ENCODE assay signal across 1 cellular context in the genomic region with DNA sequence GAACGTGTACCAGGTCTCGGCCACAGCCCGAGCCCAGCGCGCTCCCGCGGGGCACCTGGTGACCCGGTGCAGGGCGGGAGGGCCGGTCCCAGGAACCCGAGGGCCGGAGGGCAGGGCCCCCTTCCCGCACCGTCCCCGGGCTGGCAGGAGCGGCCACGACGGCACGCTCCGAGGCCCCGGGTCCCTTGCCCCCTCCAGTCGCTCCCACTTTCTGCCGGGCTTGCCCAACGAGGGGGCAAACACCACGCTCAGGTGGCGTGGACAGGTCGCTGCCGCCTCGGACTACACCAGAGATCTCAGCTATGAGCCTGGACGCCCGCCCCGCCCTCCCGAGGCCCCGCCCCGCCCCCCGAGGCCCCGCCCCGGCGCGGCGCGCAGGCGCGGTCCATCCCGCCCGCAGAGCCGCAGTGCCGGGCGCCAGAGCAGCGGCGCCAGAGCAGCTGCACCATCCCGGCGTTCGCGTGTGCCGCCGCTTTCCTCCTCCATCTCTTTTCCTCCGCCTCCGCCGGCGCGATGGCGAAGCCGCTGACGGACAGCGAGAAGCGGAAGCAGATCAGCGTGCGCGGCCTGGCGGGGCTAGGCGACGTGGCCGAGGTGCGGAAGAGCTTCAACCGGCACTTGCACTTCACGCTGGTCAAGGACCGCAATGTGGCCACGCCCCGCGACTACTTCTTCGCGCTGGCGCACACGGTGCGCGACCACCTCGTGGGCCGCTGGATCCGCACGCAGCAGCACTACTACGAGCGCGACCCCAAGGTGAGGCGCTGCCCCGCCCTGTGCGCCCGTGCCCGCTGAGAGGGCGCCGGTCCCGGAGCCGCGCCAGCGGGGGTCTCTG.
TF ChIP-seq lines count a peak whose summit lies in the region.

A gene (plus strand): TSS at position 420 of the 835 bp plus-strand sequence. CDS start 94 bp downstream, at position 514.

TF ChIP-seq in HepG2, 621 proteins besides CTCF, POLR2A, EP300 and RAD21 (continued from another document and continues in another):
- TF ChIP-seq, protein P1, sequence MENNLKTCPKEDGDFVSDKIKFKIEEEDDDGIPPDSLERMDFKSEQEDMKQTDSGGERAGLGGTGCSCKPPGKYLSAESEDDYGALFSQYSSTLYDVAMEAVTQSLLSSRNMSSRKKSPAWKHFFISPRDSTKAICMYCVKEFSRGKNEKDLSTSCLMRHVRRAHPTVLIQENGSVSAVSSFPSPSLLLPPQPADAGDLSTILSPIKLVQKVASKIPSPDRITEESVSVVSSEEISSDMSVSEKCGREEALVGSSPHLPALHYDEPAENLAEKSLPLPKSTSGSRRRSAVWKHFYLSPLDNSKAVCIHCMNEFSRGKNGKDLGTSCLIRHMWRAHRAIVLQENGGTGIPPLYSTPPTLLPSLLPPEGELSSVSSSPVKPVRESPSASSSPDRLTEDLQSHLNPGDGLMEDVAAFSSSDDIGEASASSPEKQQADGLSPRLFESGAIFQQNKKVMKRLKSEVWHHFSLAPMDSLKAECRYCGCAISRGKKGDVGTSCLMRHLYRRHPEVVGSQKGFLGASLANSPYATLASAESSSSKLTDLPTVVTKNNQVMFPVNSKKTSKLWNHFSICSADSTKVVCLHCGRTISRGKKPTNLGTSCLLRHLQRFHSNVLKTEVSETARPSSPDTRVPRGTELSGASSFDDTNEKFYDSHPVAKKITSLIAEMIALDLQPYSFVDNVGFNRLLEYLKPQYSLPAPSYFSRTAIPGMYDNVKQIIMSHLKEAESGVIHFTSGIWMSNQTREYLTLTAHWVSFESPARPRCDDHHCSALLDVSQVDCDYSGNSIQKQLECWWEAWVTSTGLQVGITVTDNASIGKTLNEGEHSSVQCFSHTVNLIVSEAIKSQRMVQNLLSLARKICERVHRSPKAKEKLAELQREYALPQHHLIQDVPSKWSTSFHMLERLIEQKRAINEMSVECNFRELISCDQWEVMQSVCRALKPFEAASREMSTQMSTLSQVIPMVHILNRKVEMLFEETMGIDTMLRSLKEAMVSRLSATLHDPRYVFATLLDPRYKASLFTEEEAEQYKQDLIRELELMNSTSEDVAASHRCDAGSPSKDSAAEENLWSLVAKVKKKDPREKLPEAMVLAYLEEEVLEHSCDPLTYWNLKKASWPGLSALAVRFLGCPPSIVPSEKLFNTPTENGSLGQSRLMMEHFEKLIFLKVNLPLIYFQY (CRISPR knock-in tag; IDR thresholded peaks at IDR 0.05; ENCODE audit: borderline replicate concordance): peak; percentile 69; the same call in 1 of the 2 replicates
- TF ChIP-seq, protein P2, sequence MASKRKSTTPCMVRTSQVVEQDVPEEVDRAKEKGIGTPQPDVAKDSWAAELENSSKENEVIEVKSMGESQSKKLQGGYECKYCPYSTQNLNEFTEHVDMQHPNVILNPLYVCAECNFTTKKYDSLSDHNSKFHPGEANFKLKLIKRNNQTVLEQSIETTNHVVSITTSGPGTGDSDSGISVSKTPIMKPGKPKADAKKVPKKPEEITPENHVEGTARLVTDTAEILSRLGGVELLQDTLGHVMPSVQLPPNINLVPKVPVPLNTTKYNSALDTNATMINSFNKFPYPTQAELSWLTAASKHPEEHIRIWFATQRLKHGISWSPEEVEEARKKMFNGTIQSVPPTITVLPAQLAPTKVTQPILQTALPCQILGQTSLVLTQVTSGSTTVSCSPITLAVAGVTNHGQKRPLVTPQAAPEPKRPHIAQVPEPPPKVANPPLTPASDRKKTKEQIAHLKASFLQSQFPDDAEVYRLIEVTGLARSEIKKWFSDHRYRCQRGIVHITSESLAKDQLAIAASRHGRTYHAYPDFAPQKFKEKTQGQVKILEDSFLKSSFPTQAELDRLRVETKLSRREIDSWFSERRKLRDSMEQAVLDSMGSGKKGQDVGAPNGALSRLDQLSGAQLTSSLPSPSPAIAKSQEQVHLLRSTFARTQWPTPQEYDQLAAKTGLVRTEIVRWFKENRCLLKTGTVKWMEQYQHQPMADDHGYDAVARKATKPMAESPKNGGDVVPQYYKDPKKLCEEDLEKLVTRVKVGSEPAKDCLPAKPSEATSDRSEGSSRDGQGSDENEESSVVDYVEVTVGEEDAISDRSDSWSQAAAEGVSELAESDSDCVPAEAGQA (IDR thresholded peaks at IDR 0.05; ENCODE audit: low read depth): no peak; the same call in 1 of the 2 replicates
- TF ChIP-seq, protein P2 (CRISPR knock-in tag; IDR thresholded peaks at IDR 0.05; ENCODE audit: borderline replicate concordance): no peak; the same call in 1 of the 2 replicates
- TF ChIP-seq GTF2F1 (IDR thresholded peaks at IDR 0.05; ENCODE audit: low read length) (no peak), HNRNPH1 (optimal IDR thresholded peaks at IDR 0.05; ENCODE audit: low read depth, low read length) (no peak), SP2 (CRISPR knock-in tag; IDR thresholded peaks at IDR 0.05) (peak; percentile 11), BHLHE40 (IDR thresholded peaks at IDR 0.05; ENCODE audit: low read length) (peak; percentile 32; the same call in 1 of the 2 replicates), TRIM24 (CRISPR knock-in tag; IDR thresholded peaks at IDR 0.05) (no peak), ERF (CRISPR knock-in tag; IDR thresholded peaks at IDR 0.05) (peak; percentile 94), CHD4 (IDR thresholded peaks at IDR 0.05; ENCODE audit: borderline replicate concordance, low read length) (no peak), ZNF263 (CRISPR knock-in tag; IDR thresholded peaks at IDR 0.05) (peak; percentile 48), NFE2L1 (CRISPR knock-in tag; IDR thresholded peaks at IDR 0.05; ENCODE audit: borderline replicate concordance) (no peak), ZNF839 (CRISPR knock-in tag; IDR thresholded peaks at IDR 0.05; ENCODE audit: borderline replicate concordance) (peak; percentile 97), ZZZ3 (CRISPR knock-in tag; IDR thresholded peaks at IDR 0.05; ENCODE audit: borderline replicate concordance) (peak; percentile 83; the same call in 1 of the 2 replicates), YEATS2 (CRISPR knock-in tag; IDR thresholded peaks at IDR 0.05; ENCODE audit: borderline replicate concordance) (peak; percentile 86), RFX3 (CRISPR knock-in tag; IDR thresholded peaks at IDR 0.05) (peak; percentile 28; the same call in 1 of the 2 replicates), ZNF205 (CRISPR knock-in tag; IDR thresholded peaks at IDR 0.05) (peak; percentile 73), PCBP1 (IDR thresholded peaks at IDR 0.05; ENCODE audit: borderline replicate concordance, low read depth, low read length) (peak; percentile 29; the same call in 1 of the 2 replicates), DPF2 (CRISPR knock-in tag; IDR thresholded peaks at IDR 0.05; ENCODE audit: borderline replicate concordance, low read depth) (peak; percentile 18; the same call in 1 of the 2 replicates), ELF1 (CRISPR knock-in tag; IDR thresholded peaks at IDR 0.05) (peak; percentile 88), NR2F6 (IDR thresholded peaks at IDR 0.05) (no peak), NR2F6 (CRISPR knock-in tag; IDR thresholded peaks at IDR 0.05) (peak; percentile 9; the same call in 1 of the 2 replicates), ADNP (CRISPR knock-in tag; IDR thresholded peaks at IDR 0.05) (0 out of 2 replicates have a peak, but pooled peaks have one; percentile 25)
- TF ChIP-seq, protein P3, sequence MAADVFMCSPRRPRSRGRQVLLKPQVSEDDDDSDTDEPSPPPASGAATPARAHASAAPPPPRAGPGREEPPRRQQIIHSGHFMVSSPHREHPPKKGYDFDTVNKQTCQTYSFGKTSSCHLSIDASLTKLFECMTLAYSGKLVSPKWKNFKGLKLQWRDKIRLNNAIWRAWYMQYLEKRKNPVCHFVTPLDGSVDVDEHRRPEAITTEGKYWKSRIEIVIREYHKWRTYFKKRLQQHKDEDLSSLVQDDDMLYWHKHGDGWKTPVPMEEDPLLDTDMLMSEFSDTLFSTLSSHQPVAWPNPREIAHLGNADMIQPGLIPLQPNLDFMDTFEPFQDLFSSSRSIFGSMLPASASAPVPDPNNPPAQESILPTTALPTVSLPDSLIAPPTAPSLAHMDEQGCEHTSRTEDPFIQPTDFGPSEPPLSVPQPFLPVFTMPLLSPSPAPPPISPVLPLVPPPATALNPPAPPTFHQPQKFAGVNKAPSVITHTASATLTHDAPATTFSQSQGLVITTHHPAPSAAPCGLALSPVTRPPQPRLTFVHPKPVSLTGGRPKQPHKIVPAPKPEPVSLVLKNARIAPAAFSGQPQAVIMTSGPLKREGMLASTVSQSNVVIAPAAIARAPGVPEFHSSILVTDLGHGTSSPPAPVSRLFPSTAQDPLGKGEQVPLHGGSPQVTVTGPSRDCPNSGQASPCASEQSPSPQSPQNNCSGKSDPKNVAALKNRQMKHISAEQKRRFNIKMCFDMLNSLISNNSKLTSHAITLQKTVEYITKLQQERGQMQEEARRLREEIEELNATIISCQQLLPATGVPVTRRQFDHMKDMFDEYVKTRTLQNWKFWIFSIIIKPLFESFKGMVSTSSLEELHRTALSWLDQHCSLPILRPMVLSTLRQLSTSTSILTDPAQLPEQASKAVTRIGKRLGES (CRISPR knock-in tag; IDR thresholded peaks at IDR 0.05; ENCODE audit: borderline replicate concordance): peak; percentile 7; the same call in 1 of the 2 replicates
- TF ChIP-seq, protein P4, sequence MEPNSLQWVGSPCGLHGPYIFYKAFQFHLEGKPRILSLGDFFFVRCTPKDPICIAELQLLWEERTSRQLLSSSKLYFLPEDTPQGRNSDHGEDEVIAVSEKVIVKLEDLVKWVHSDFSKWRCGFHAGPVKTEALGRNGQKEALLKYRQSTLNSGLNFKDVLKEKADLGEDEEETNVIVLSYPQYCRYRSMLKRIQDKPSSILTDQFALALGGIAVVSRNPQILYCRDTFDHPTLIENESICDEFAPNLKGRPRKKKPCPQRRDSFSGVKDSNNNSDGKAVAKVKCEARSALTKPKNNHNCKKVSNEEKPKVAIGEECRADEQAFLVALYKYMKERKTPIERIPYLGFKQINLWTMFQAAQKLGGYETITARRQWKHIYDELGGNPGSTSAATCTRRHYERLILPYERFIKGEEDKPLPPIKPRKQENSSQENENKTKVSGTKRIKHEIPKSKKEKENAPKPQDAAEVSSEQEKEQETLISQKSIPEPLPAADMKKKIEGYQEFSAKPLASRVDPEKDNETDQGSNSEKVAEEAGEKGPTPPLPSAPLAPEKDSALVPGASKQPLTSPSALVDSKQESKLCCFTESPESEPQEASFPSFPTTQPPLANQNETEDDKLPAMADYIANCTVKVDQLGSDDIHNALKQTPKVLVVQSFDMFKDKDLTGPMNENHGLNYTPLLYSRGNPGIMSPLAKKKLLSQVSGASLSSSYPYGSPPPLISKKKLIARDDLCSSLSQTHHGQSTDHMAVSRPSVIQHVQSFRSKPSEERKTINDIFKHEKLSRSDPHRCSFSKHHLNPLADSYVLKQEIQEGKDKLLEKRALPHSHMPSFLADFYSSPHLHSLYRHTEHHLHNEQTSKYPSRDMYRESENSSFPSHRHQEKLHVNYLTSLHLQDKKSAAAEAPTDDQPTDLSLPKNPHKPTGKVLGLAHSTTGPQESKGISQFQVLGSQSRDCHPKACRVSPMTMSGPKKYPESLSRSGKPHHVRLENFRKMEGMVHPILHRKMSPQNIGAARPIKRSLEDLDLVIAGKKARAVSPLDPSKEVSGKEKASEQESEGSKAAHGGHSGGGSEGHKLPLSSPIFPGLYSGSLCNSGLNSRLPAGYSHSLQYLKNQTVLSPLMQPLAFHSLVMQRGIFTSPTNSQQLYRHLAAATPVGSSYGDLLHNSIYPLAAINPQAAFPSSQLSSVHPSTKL (CRISPR knock-in tag; IDR thresholded peaks at IDR 0.05): peak; percentile 82
- TF ChIP-seq, protein P5, sequence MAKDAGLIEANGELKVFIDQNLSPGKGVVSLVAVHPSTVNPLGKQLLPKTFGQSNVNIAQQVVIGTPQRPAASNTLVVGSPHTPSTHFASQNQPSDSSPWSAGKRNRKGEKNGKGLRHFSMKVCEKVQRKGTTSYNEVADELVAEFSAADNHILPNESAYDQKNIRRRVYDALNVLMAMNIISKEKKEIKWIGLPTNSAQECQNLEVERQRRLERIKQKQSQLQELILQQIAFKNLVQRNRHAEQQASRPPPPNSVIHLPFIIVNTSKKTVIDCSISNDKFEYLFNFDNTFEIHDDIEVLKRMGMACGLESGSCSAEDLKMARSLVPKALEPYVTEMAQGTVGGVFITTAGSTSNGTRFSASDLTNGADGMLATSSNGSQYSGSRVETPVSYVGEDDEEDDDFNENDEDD (CRISPR knock-in tag; IDR thresholded peaks at IDR 0.05; ENCODE audit: borderline replicate concordance): peak; percentile 94
- TF ChIP-seq, protein P6, sequence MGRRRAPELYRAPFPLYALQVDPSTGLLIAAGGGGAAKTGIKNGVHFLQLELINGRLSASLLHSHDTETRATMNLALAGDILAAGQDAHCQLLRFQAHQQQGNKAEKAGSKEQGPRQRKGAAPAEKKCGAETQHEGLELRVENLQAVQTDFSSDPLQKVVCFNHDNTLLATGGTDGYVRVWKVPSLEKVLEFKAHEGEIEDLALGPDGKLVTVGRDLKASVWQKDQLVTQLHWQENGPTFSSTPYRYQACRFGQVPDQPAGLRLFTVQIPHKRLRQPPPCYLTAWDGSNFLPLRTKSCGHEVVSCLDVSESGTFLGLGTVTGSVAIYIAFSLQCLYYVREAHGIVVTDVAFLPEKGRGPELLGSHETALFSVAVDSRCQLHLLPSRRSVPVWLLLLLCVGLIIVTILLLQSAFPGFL (CRISPR knock-in tag; IDR thresholded peaks at IDR 0.05): peak; percentile 95; the same call in 1 of the 2 replicates
